In genomic region chr1:29181413-29182225, GRCh38 we compare ENCODE assay signal across 1 cellular context.
TF ChIP-seq lines count a peak whose summit lies in the region.

SRSF4 (minus strand) TSS chr1:29181900; CDS start chr1:29181752, 148 bp downstream.

TF ChIP-seq in GM12878, 131 proteins besides CTCF, POLR2A, EP300 and RAD21 (continued from another document and continues in another):
- TF ChIP-seq, protein P1, sequence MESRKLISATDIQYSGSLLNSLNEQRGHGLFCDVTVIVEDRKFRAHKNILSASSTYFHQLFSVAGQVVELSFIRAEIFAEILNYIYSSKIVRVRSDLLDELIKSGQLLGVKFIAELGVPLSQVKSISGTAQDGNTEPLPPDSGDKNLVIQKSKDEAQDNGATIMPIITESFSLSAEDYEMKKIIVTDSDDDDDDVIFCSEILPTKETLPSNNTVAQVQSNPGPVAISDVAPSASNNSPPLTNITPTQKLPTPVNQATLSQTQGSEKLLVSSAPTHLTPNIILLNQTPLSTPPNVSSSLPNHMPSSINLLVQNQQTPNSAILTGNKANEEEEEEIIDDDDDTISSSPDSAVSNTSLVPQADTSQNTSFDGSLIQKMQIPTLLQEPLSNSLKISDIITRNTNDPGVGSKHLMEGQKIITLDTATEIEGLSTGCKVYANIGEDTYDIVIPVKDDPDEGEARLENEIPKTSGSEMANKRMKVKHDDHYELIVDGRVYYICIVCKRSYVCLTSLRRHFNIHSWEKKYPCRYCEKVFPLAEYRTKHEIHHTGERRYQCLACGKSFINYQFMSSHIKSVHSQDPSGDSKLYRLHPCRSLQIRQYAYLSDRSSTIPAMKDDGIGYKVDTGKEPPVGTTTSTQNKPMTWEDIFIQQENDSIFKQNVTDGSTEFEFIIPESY (IDR thresholded peaks at IDR 0.05), result no peak
- TF ChIP-seq POLR2AphosphoS5 (IDR thresholded peaks at IDR 0.05; ENCODE audit: low read length), result peak; percentile 80
- peak; percentile 55; the same call in 1 of the 3 replicates for TF ChIP-seq POU2F2 (IDR thresholded peaks at IDR 0.05; ENCODE audit: borderline replicate concordance, low read depth, low read length)
- no peak for TF ChIP-seq SRF (IDR thresholded peaks at IDR 0.05; ENCODE audit: low read depth in 2 of 2, low read length in 2 of 2)
- 0 out of 2 replicates have a peak, but pooled peaks have one; percentile 10 for TF ChIP-seq REST (IDR thresholded peaks at IDR 0.05; ENCODE audit: low read depth, low read length)
- TF ChIP-seq IRF4 (IDR thresholded peaks at IDR 0.05; ENCODE audit: low read depth, low read length), result no peak
- peak; percentile 96 for TF ChIP-seq YY1 (IDR thresholded peaks at IDR 0.05; ENCODE audit: low read depth, low read length)
- no peak for TF ChIP-seq HDAC2 (IDR thresholded peaks at IDR 0.05)
- no peak for TF ChIP-seq ATF3 (IDR thresholded peaks at IDR 0.05; ENCODE audit: borderline replicate concordance, extremely low read depth, low read depth, low read length)
- TF ChIP-seq TCF3 (IDR thresholded peaks at IDR 0.05; ENCODE audit: borderline replicate concordance, insufficient read depth, low read depth, low read length), result peak; percentile 87
- peak; percentile 30; the same call in 1 of the 2 replicates for TF ChIP-seq ZNF217 (IDR thresholded peaks at IDR 0.05)
- TF ChIP-seq ZNF207 (IDR thresholded peaks at IDR 0.05; ENCODE audit: borderline replicate concordance), result peak; percentile 88; the same call in 1 of the 2 replicates
- TF ChIP-seq BCL11A (IDR thresholded peaks at IDR 0.05; ENCODE audit: low read depth, low read length), result no peak
- TF ChIP-seq MYC (IDR thresholded peaks at IDR 0.05; ENCODE audit: insufficient read depth, insufficient read length, insufficient replicate concordance, low read length, severe bottlenecking), result no peak
- no peak for TF ChIP-seq FOS (IDR thresholded peaks at IDR 0.05; ENCODE audit: borderline replicate concordance, extremely low read depth, insufficient read length)
- no peak for TF ChIP-seq FOXM1 (IDR thresholded peaks at IDR 0.05; ENCODE audit: low read depth, low read length)
- TF ChIP-seq TAF1 (IDR thresholded peaks at IDR 0.05; ENCODE audit: borderline replicate concordance, low read depth, low read length), result peak; percentile 89
- peak; percentile 71 for TF ChIP-seq HDGF (IDR thresholded peaks at IDR 0.05)
- peak; percentile 62 for TF ChIP-seq SP1 (IDR thresholded peaks at IDR 0.05; ENCODE audit: low read depth, low read length)
- TF ChIP-seq STAT3 (IDR thresholded peaks at IDR 0.05; ENCODE audit: low read depth, low read length), result no peak
- TF ChIP-seq, protein P2, sequence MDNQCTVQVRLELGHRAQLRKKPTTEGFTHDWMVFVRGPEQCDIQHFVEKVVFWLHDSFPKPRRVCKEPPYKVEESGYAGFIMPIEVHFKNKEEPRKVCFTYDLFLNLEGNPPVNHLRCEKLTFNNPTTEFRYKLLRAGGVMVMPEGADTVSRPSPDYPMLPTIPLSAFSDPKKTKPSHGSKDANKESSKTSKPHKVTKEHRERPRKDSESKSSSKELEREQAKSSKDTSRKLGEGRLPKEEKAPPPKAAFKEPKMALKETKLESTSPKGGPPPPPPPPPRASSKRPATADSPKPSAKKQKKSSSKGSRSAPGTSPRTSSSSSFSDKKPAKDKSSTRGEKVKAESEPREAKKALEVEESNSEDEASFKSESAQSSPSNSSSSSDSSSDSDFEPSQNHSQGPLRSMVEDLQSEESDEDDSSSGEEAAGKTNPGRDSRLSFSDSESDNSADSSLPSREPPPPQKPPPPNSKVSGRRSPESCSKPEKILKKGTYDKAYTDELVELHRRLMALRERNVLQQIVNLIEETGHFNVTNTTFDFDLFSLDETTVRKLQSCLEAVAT (IDR thresholded peaks at IDR 0.05), result no peak; the same call in 1 of the 2 replicates
- TF ChIP-seq STAT1 (conservative IDR thresholded peaks at IDR 0.05), result 0 out of 2 replicates have a peak, but pooled peaks have one; percentile 59
- peak; percentile 97 for TF ChIP-seq RB1 (IDR thresholded peaks at IDR 0.05; ENCODE audit: borderline replicate concordance)
- no peak for TF ChIP-seq BMI1 (IDR thresholded peaks at IDR 0.05; ENCODE audit: borderline replicate concordance)
- TF ChIP-seq PAX8 (IDR thresholded peaks at IDR 0.05), result no peak
- peak; percentile 44 for TF ChIP-seq HCFC1 (IDR thresholded peaks at IDR 0.05; ENCODE audit: low read length)
- peak; percentile 49 for TF ChIP-seq E4F1 (IDR thresholded peaks at IDR 0.05; ENCODE audit: borderline replicate concordance, partially characterized antibody)
- no peak for TF ChIP-seq CBFB (IDR thresholded peaks at IDR 0.05; ENCODE audit: low read depth)
- TF ChIP-seq, protein P3, sequence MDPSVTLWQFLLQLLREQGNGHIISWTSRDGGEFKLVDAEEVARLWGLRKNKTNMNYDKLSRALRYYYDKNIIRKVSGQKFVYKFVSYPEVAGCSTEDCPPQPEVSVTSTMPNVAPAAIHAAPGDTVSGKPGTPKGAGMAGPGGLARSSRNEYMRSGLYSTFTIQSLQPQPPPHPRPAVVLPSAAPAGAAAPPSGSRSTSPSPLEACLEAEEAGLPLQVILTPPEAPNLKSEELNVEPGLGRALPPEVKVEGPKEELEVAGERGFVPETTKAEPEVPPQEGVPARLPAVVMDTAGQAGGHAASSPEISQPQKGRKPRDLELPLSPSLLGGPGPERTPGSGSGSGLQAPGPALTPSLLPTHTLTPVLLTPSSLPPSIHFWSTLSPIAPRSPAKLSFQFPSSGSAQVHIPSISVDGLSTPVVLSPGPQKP (IDR thresholded peaks at IDR 0.05; ENCODE audit: low read depth, low read length), result peak; percentile 79
- TF ChIP-seq KAT2A (conservative IDR thresholded peaks at IDR 0.05; ENCODE audit: control insufficient read depth, low read depth, low read length), result no peak
- peak; percentile 16; the same call in 1 of the 2 replicates for TF ChIP-seq BACH1 (IDR thresholded peaks at IDR 0.05; ENCODE audit: borderline replicate concordance)
- TF ChIP-seq, protein P4, sequence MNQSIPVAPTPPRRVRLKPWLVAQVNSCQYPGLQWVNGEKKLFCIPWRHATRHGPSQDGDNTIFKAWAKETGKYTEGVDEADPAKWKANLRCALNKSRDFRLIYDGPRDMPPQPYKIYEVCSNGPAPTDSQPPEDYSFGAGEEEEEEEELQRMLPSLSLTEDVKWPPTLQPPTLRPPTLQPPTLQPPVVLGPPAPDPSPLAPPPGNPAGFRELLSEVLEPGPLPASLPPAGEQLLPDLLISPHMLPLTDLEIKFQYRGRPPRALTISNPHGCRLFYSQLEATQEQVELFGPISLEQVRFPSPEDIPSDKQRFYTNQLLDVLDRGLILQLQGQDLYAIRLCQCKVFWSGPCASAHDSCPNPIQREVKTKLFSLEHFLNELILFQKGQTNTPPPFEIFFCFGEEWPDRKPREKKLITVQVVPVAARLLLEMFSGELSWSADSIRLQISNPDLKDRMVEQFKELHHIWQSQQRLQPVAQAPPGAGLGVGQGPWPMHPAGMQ (IDR thresholded peaks at IDR 0.05; ENCODE audit: borderline replicate concordance), result no peak
- TF ChIP-seq ETV6 (conservative IDR thresholded peaks at IDR 0.05 in 1 of 2, IDR thresholded peaks at IDR 0.05 in 1 of 2; ENCODE audit: borderline replicate concordance in 1 of 2, low read depth in 1 of 2), result peak in 1 of 2 experiments; percentile 36; a peak in 1 of 4 replicates
- TF ChIP-seq ESRRA (IDR thresholded peaks at IDR 0.05; ENCODE audit: low read length), result 0 out of 2 replicates have a peak, but pooled peaks have one; percentile 61
- TF ChIP-seq ZBED1 (IDR thresholded peaks at IDR 0.05; ENCODE audit: borderline replicate concordance), result no peak
- peak; percentile 78; the same call in 1 of the 2 replicates for TF ChIP-seq CREB1 (IDR thresholded peaks at IDR 0.05; ENCODE audit: low read depth)
- TF ChIP-seq RELA (IDR thresholded peaks at IDR 0.05; ENCODE audit: borderline replicate concordance, partially characterized antibody), result peak; percentile 69
- no peak for TF ChIP-seq ZNF384 (IDR thresholded peaks at IDR 0.05; ENCODE audit: borderline replicate concordance, low read depth, low read length)
- no peak for TF ChIP-seq FOXK2 (IDR thresholded peaks at IDR 0.05)
- peak; percentile 81 for TF ChIP-seq GATAD2B (conservative IDR thresholded peaks at IDR 0.05; ENCODE audit: low read depth)
- TF ChIP-seq EZH2 (IDR thresholded peaks at IDR 0.05; ENCODE audit: borderline replicate concordance, control insufficient read depth, low read depth, low read length), result no peak
- TF ChIP-seq GABPA (IDR thresholded peaks at IDR 0.05; ENCODE audit: low read depth), result peak; percentile 86
- TF ChIP-seq, protein P5, sequence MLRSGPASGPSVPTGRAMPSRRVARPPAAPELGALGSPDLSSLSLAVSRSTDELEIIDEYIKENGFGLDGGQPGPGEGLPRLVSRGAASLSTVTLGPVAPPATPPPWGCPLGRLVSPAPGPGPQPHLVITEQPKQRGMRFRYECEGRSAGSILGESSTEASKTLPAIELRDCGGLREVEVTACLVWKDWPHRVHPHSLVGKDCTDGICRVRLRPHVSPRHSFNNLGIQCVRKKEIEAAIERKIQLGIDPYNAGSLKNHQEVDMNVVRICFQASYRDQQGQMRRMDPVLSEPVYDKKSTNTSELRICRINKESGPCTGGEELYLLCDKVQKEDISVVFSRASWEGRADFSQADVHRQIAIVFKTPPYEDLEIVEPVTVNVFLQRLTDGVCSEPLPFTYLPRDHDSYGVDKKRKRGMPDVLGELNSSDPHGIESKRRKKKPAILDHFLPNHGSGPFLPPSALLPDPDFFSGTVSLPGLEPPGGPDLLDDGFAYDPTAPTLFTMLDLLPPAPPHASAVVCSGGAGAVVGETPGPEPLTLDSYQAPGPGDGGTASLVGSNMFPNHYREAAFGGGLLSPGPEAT (IDR thresholded peaks at IDR 0.05; ENCODE audit: low read depth), result peak; percentile 7; the same call in 1 of the 2 replicates
- no peak for TF ChIP-seq ZNF274 (IDR thresholded peaks at IDR 0.05; ENCODE audit: insufficient read depth, insufficient read length)
- no peak for TF ChIP-seq SREBF2 (IDR thresholded peaks at IDR 0.05; ENCODE audit: low read length)
- peak; percentile 78 for TF ChIP-seq IKZF1 (conservative IDR thresholded peaks at IDR 0.05)
- TF ChIP-seq ZNF687 (IDR thresholded peaks at IDR 0.05), result peak; percentile 95; the same call in 1 of the 2 replicates
